ENCODE assay signal across 8 cellular contexts in the genomic region with DNA sequence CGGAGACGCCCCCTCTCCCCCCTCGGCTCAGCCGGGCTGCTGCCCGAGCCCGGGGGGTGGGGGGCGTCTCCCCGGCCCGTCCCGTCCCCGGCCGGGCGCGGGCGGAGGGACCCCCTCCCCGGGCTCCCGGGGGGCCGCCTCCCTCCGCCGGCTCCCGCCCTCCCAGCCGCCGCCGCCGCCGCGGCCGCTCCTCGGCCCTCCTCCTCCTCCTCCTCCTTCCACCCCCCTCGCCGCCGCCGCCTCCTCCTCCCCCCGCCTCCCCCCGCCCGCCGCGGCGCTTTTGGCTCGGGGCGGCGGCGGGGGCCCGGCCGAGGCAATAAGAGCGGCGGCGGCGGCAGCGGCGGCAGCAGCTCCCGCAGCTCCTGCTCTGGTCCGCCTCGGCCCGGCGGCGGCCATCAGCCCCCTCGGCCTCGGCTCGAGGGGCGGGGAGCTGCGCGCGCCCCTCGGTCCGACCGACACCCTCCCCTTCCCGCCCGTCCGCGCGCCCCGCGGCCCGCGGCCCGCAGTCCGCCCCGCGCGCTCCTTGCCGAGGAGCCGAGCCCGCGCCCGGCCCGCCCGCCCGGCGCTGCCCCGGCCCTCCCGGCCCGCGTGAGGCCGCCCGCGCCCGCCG. TPM values are rescaled to one million over a fixed set of nuclear protein-coding genes. Genes with fewer than 3 reads are reported as not detected.
DNase-seq lines count a peak whose midpoint lies in the region; ATAC-seq and TF ChIP-seq lines count a peak whose summit lies in the region.

No MANE protein-coding gene starts in this region.

- TF ChIP-seq POLR2A in HCT116 (IDR thresholded peaks at IDR 0.05; ENCODE audit: borderline replicate concordance, extremely low read depth, insufficient read depth, insufficient read length), result peak; percentile 59

- no peak for TF ChIP-seq RAD21 in HCT116 (IDR thresholded peaks at IDR 0.05; ENCODE audit: low read depth)

- H2BK5ac ChIP-seq in mesendoderm (ENCODE audit: low read length), result no peak overlapping the region

- peaks cover 3% of the 10 kb centered on the region; the same call in 1 of the 2 replicates for H3F3A ChIP-seq in DOHH2 (ENCODE audit: control insufficient read depth, insufficient read depth)

- peak overlapping the region; percentile 100 for H4K8ac ChIP-seq in mesendoderm (ENCODE audit: low read depth, low read length)

- H2AK5ac ChIP-seq in mesendoderm (ENCODE audit: low read length), result no peak overlapping the region

- no peak overlapping the region for H3K23ac ChIP-seq in mesendoderm (ENCODE audit: low read length)

- peaks cover 34% of the 10 kb centered on the region for H3K36me3 Mint-ChIP-seq in activated CD8-positive, alpha-beta T cell treated with anti-CD3 and anti-CD28 coated beads for 36 hours (ENCODE audit: low read depth)

- POLR2A ChIA-PET in HCT116 (lab: Charles Lee), result interaction anchor here (0.9 kb wide), 1 partner anchor 118 kb away, joined by 3 read pairs; no protein-coding TSS in a partner anchor
- POLR2A ChIA-PET in activated CD8-positive, alpha-beta T cell treated with anti-CD3 and anti-CD28 coated beads for 36 hours (lab: Charles Lee), result interaction anchor here (1.0 to 2.4 kb wide), 7 partner anchors 10 to 240 kb away, joined by 3 to 13 read pairs (median 5); a partner anchor contains a TSS

- H3K27ac Mint-ChIP-seq in activated CD8-positive, alpha-beta T cell treated with anti-CD3 and anti-CD28 coated beads for 36 hours, result no peak overlapping the region

- peaks cover 40% of the 10 kb centered on the region for H3K4me1 Mint-ChIP-seq in activated CD8-positive, alpha-beta T cell treated with anti-CD3 and anti-CD28 coated beads for 36 hours (ENCODE audit: low read depth)

- H3K27ac ChIP-seq in DOHH2 (ENCODE audit: low read depth, low read length), result peak overlapping the region; percentile 80
- H3K27ac ChIP-seq in HCT116 (ENCODE audit: low read depth, low read length), result peak overlapping the region; percentile 85
- H3K27ac ChIP-seq in mesendoderm (ENCODE audit: low read depth, low read length), result peak overlapping the region; percentile 100

- H3K79me1 ChIP-seq in mesendoderm (ENCODE audit: low read length), result peaks cover under 1% of the 10 kb centered on the region

- TF ChIP-seq CTCF in DOHH2 (IDR thresholded peaks at IDR 0.05; ENCODE audit: low read depth, low read length, poor library complexity, severe bottlenecking) (no peak), HCT116 (IDR thresholded peaks at IDR 0.05 in 2 of 3, conservative IDR thresholded peaks at IDR 0.05 in 1 of 3; ENCODE audit: borderline replicate concordance in 1 of 3, insufficient read depth in 1 of 3, low read depth in 2 of 3, low read length in 2 of 3) (no peak)
- no peak for TF ChIP-seq CTCF in activated CD8-positive, alpha-beta T cell treated with anti-CD3 and anti-CD28 coated beads for 36 hours (IDR thresholded peaks at IDR 0.05)

- H3K4me2 ChIP-seq in DOHH2 (ENCODE audit: low read length) (peak overlapping the region; percentile 74), HCT116 (ENCODE audit: low read length) (peak overlapping the region; percentile 79), mesendoderm (ENCODE audit: low read length) (no peak overlapping the region)

- RAD21 ChIA-PET in HCT116 (lab: Charles Lee; ENCODE audit: low non-redundant PET in 1 of 2, low total read pairs in 2 of 2, uncharacterized antibody in 2 of 2, unreplicated experiment in 2 of 2), result no interaction called here

- no TSS peak for BruUV-seq in HCT116 (replicated peaks; lab: Mats Ljungman, UMichigan)

- no CpG with 5 or more reads among the region's 99 CpGs for WGBS in mesendoderm (ENCODE audit: extremely low coverage, insufficient coverage, low lambda C conversion rate)

- peak overlapping the region; percentile 93 for H3K9ac ChIP-seq in HCT116 (ENCODE audit: low read length)
- H3K9ac ChIP-seq in mesendoderm (ENCODE audit: low read length), result peak overlapping the region; percentile 94

- H4K20me1 ChIP-seq in DOHH2 (ENCODE audit: control insufficient read depth, insufficient read depth, low read depth, low read length) (peaks cover 26% of the 10 kb centered on the region), HCT116 (ENCODE audit: insufficient read depth) (peaks cover 12% of the 10 kb centered on the region; the same call in 1 of the 2 replicates)

- ATAC-seq in HCT116 (peak; percentile 52), HG03565 (IDR thresholded peaks at IDR 0.05; ENCODE audit: unreplicated experiment) (no peak)
- ATAC-seq in activated CD8-positive, alpha-beta T cell treated with anti-CD3 and anti-CD28 coated beads for 36 hours, result peak; percentile 21

- H3K27me3 Mint-ChIP-seq in activated CD8-positive, alpha-beta T cell treated with anti-CD3 and anti-CD28 coated beads for 36 hours, result no peaks in the 10 kb centered on the region

- H3K4me3 ChIP-seq in DOHH2 (ENCODE audit: low read length) (peak overlapping the region; percentile 71), HCT116 (replicated peaks in 1 of 2; ENCODE audit: low read depth in 1 of 2, low read length in 2 of 2) (peak overlapping the region; percentile 67 to 85), mesendoderm (ENCODE audit: low read length) (no peak overlapping the region)

- CTCF ChIA-PET in HCT116 (lab: Charles Lee), result no interaction called here
- CTCF ChIA-PET in activated CD8-positive, alpha-beta T cell treated with anti-CD3 and anti-CD28 coated beads for 36 hours (lab: Charles Lee), result no interaction called here

- H3K4me3 Mint-ChIP-seq in activated CD8-positive, alpha-beta T cell treated with anti-CD3 and anti-CD28 coated beads for 36 hours, result peak overlapping the region; percentile 63

- no peaks in the 10 kb centered on the region for H3K9me3 ChIP-seq in DOHH2 (ENCODE audit: control insufficient read depth, insufficient read depth, low read length)
- no peaks in the 10 kb centered on the region for H3K9me3 ChIP-seq in HCT116 (ENCODE audit: control insufficient read depth in 1 of 2, insufficient read depth in 1 of 2, low read depth in 1 of 2, low read length in 2 of 2)

- peak overlapping the region; percentile 93 for H3K4ac ChIP-seq in mesendoderm (ENCODE audit: low read depth, low read length)

- no peaks in the 10 kb centered on the region for H3K9me3 Mint-ChIP-seq in activated CD8-positive, alpha-beta T cell treated with anti-CD3 and anti-CD28 coated beads for 36 hours

- H3K36me3 ChIP-seq in DOHH2 (ENCODE audit: control insufficient read depth, low read length) (peaks cover 36% of the 10 kb centered on the region), HCT116 (ENCODE audit: control insufficient read depth in 1 of 2, insufficient read depth in 2 of 2, low read length in 2 of 2) (peaks cover 0 to 8% of the 10 kb centered on the region in 2 experiments; a peak in 2 of 4 replicates), mesendoderm (ENCODE audit: control insufficient read depth, insufficient read depth, low read length) (no peaks in the 10 kb centered on the region)

- intact Hi-C loops in HCT116 (cut with micrococcal nuclease), result loop anchor here (10.0 kb wide), 1 partner anchor 144 kb away; a partner anchor contains a TSS
- intact Hi-C loops in activated CD8-positive, alpha-beta T cell treated with anti-CD3 and anti-CD28 coated beads for 36 hours (cut with micrococcal nuclease), result loop anchor here (5.0 kb wide), 2 partner anchors 91 to 141 kb away; a partner anchor contains a TSS

- peaks cover 73% of the 10 kb centered on the region for H3K79me2 ChIP-seq in DOHH2 (ENCODE audit: control insufficient read depth, low read length)
- peaks cover 55% of the 10 kb centered on the region for H3K79me2 ChIP-seq in HCT116 (ENCODE audit: insufficient read depth, low read length)
- peaks cover 42% of the 10 kb centered on the region for H3K79me2 ChIP-seq in mesendoderm (ENCODE audit: control insufficient read depth, insufficient read depth, low read length)

- DNase-seq in HCT116 (ENCODE audit: low read depth, low spot score), result no peak
- DNase-seq in NCI-H2227 (lab: John Stamatoyannopoulos, UW; ENCODE audit: unreplicated experiment), result peak; percentile 93
- peak; percentile 72 for DNase-seq in activated CD8-positive, alpha-beta T cell treated with anti-CD3 and anti-CD28 coated beads for 36 hours
- DNase-seq in effector CD4-positive, alpha-beta T cell, result peak; percentile 67
- DNase-seq in mesendoderm, result peak; percentile 81
- DNase-seq in stimulated activated CD8-positive, alpha-beta memory T cell treated with anti-CD3 and anti-CD28 coated beads, Interleukin-15, amount 100 ng/mL, for 24 hours (ENCODE audit: low read depth), result peak; percentile 32

- peak overlapping the region; percentile 98 for H3K56ac ChIP-seq in mesendoderm (ENCODE audit: low read length)

- H3K9me2 ChIP-seq in DOHH2 (replicated peaks; ENCODE audit: control insufficient read depth, low read length) (no peaks in the 10 kb centered on the region), HCT116 (ENCODE audit: insufficient read depth) (no peaks in the 10 kb centered on the region)

- no peak overlapping the region for H2AFZ ChIP-seq in HCT116 (ENCODE audit: low read depth, low read length, poor library complexity, severe bottlenecking)

- H2BK15ac ChIP-seq in mesendoderm (replicated peaks; ENCODE audit: low read depth), result no peak overlapping the region

- no peak overlapping the region for H4K5ac ChIP-seq in mesendoderm (ENCODE audit: low read length)

- peak overlapping the region; percentile 100 for H3K18ac ChIP-seq in mesendoderm (ENCODE audit: low read length)

- H3K4me1 ChIP-seq in DOHH2 (ENCODE audit: control insufficient read depth, low read length) (peaks cover 41% of the 10 kb centered on the region), HCT116 (ENCODE audit: control insufficient read depth in 1 of 2, insufficient read depth in 2 of 2, low read length in 2 of 2) (peaks cover 14 to 26% of the 10 kb centered on the region in 2 experiments), mesendoderm (ENCODE audit: control insufficient read depth, low read depth, low read length) (peaks cover 5% of the 10 kb centered on the region)

- H2BK120ac ChIP-seq in mesendoderm (ENCODE audit: low read depth, low read length), result peak overlapping the region; percentile 89

- H3K27me3 ChIP-seq in DOHH2 (ENCODE audit: control insufficient read depth, low read length) (no peaks in the 10 kb centered on the region), HCT116 (ENCODE audit: insufficient read depth, low read length) (no peaks in the 10 kb centered on the region), mesendoderm (ENCODE audit: insufficient read depth, low read length, poor library complexity) (no peaks in the 10 kb centered on the region)

TF ChIP-seq in HCT116, 20 proteins besides CTCF, POLR2A, EP300 and RAD21:
- TF ChIP-seq CBX3 (IDR thresholded peaks at IDR 0.05; ENCODE audit: low read depth) (no peak), POLR2AphosphoS5 (IDR thresholded peaks at IDR 0.05; ENCODE audit: low read depth, low read length) (peak; percentile 72)
TF ChIP-seq in HCT116: peak in this region for 1.

RNA-seq across cellular contexts. Expression of a gene that starts 38.7 kb away (rescaled TPM):
- 699 TPM for total RNA-seq in HCT116 (2021; ENCODE audit: unreplicated experiment)
- 1,231 and 1,638 TPM in 2 replicates for polyA plus RNA-seq in HCT116 (2012)
- total RNA-seq in activated CD8-positive, alpha-beta T cell treated with anti-CD3 and anti-CD28 coated beads for 36 hours, result 100 to 1,000 TPM; 703 to 723 TPM
- polyA plus RNA-seq in mesendoderm (2013, experiment 1 of 2), result 871 TPM
- polyA plus RNA-seq in mesendoderm (2013, experiment 2 of 2), result 882 TPM

RNA-seq across cellular contexts. Expression of a gene that starts 40.5 kb away (rescaled TPM):
- total RNA-seq in HCT116 (2021; ENCODE audit: unreplicated experiment), result not detected
- not detected in 2 replicates for polyA plus RNA-seq in HCT116 (2012)
- total RNA-seq in activated CD8-positive, alpha-beta T cell treated with anti-CD3 and anti-CD28 coated beads for 36 hours, result 1 to 10 TPM; 1.7 to 2.0 TPM
- 1.6 TPM for polyA plus RNA-seq in mesendoderm (2013, experiment 1 of 2)
- polyA plus RNA-seq in mesendoderm (2013, experiment 2 of 2), result 1.6 TPM
